Comparison of ENCODE assay signal across 12 cellular contexts in genomic region chr19:1216756-1217155, GRCh38. TPM values are rescaled to one million over a fixed set of nuclear protein-coding genes. Genes with fewer than 3 reads are reported as not detected.
DNase-seq lines count a peak whose midpoint lies in the region; ATAC-seq and TF ChIP-seq lines count a peak whose summit lies in the region.
"Had no signal": no experiment of that assay in that cellular context is flagged by ENCODE, and none has a peak within 500 bp of the region (broad histone marks: within the 10 kb centered on the region; RNA-seq: fewer than 3 reads in every experiment).

No MANE protein-coding gene starts in this region.

- no peaks in the 10 kb centered on the region for H3K9me2 ChIP-seq in PC-3 (replicated peaks; ENCODE audit: low read length)

- 0 out of 2 replicates have a peak, but pooled peaks cover 2% of the 10 kb centered on the region for H4K20me1 ChIP-seq in PC-3 (ENCODE audit: low read length)

- H3K36me3 ChIP-seq in A673 (ENCODE audit: insufficient read depth, low read length, poor library complexity, severe bottlenecking) (peaks cover 16% of the 10 kb centered on the region), PC-3 (ENCODE audit: low read depth, low read length) (no peaks in the 10 kb centered on the region), lower lobe of right lung (peaks cover 24% of the 10 kb centered on the region)

- H3K27ac ChIP-seq in A673 (ENCODE audit: low read depth, low read length, poor library complexity, severe bottlenecking) = peak overlapping the region; percentile 5
- peak overlapping the region; percentile 52 for H3K27ac ChIP-seq in PC-3 (ENCODE audit: low read length)
- peak overlapping the region; percentile 83 for H3K27ac ChIP-seq in lower lobe of right lung
- H3K27ac ChIP-seq: KMS-11 had no signal

- peaks cover 15 to 20% (median 20%) of the 10 kb centered on the region in 3 donors for H3K4me1 Mint-ChIP-seq in T-cell

- CTCF ChIA-PET in A673 (lab: Charles Lee) (no interaction called here), PC-3 (lab: Charles Lee) (interaction anchor here (0.5 kb wide), 1 partner anchor 22 kb away, joined by 7 read pairs; no protein-coding TSS in a partner anchor), T-cell (lab: Charles Lee) (interaction anchor here in 1 of 2 donors (0.5 kb wide), 1 partner anchor 12 kb away, joined by 4 read pairs; no protein-coding TSS in a partner anchor)

- no peak for TF ChIP-seq CTCF in A673 (conservative IDR thresholded peaks at IDR 0.05; ENCODE audit: low read depth, low read length)
- TF ChIP-seq CTCF in PC-3 (conservative IDR thresholded peaks at IDR 0.05; ENCODE audit: low read depth, low read length) = no peak
- no peak for TF ChIP-seq CTCF in lower lobe of right lung (IDR thresholded peaks at IDR 0.05)

- ATAC-seq in PC-3 (no peak), lower lobe of right lung (no peak), T-cell (replicated peaks in 1 of 4) (no peak), HG02938 (IDR thresholded peaks at IDR 0.05; ENCODE audit: unreplicated experiment) (no peak)
- ATAC-seq: stimulated activated naive CD8-positive, alpha-beta T cell treated with anti-CD3 and anti-CD28 coated beads, Interleukin-15, Interleukin-2, amounts not matched to agents 100 U/mL and 50 U/mL, for 24 hours had no signal

- H3K4me3 ChIP-seq in A673 (ENCODE audit: low read depth, low read length, poor library complexity, severe bottlenecking) (no peak overlapping the region), PC-3 (ENCODE audit: low read length) (no peak overlapping the region), lower lobe of right lung (no peak overlapping the region)

- DNase-seq in A673 (ENCODE audit: low spot score) (no peak), PC-3 (no peak), lower lobe of right lung (no peak), T-cell (no peak)
- DNase-seq in activated CD4-positive, CD25-positive, alpha-beta regulatory T cell (lab: John Stamatoyannopoulos, UW) = no peak
- DNase-seq: DMS53; NCI-H748 treated with DMSO at 0.1 percent for 48 hours; retina; stimulated activated CD4-positive, alpha-beta T cell treated with anti-CD3 and anti-CD28 coated beads, Interleukin-4, amount 100 ng/mL, for 4 hours; stimulated activated naive CD8-positive, alpha-beta T cell treated with anti-CD3 and anti-CD28 coated beads, Interleukin-15, Interleukin-2, amounts not matched to agents 100 U/mL and 50 U/mL, for 24 hours had no signal

- 0 out of 2 replicates have a peak overlapping the region, but pooled peaks have one; percentile 47 for H3K4me2 ChIP-seq in PC-3 (ENCODE audit: low read length)
- H3K4me2 ChIP-seq: KMS-11 had no signal

- no TSS peak for BruUV-seq in A673 (replicated peaks; lab: Mats Ljungman, UMichigan)
- BruUV-seq in PC-3 (replicated peaks; lab: Mats Ljungman, UMichigan) = no TSS peak

- no peaks in the 10 kb centered on the region for H3F3A ChIP-seq in PC-3 (ENCODE audit: low read length, unreplicated experiment)

- H3K79me2 ChIP-seq in PC-3 (ENCODE audit: low read length) = peaks cover 65% of the 10 kb centered on the region

- no peak overlapping the region for H3K4me3 Mint-ChIP-seq in T-cell

- POLR2A ChIA-PET in A673 (lab: Charles Lee; ENCODE audit: low non-redundant PET) = no interaction called here
- POLR2A ChIA-PET in PC-3 (lab: Charles Lee; ENCODE audit: unreplicated experiment) = no interaction called here
- POLR2A ChIA-PET in T-cell (lab: Charles Lee) = interaction anchor here in 1 of 2 donors (0.7 kb wide), 1 partner anchor 1914 kb away, joined by 6 read pairs; no protein-coding TSS in a partner anchor

- H3K4me1 ChIP-seq in A673 (ENCODE audit: insufficient read depth, low read length, poor library complexity, severe bottlenecking) (peaks cover 32% of the 10 kb centered on the region), PC-3 (ENCODE audit: insufficient read depth, low read length) (peaks cover 25% of the 10 kb centered on the region), lower lobe of right lung (peaks cover 53% of the 10 kb centered on the region)

- H3K9me3 ChIP-seq in A673 (ENCODE audit: low read depth, low read length, poor library complexity, severe bottlenecking) (no peaks in the 10 kb centered on the region), PC-3 (ENCODE audit: low read length) (no peaks in the 10 kb centered on the region), lower lobe of right lung (no peaks in the 10 kb centered on the region)

- H3K27ac Mint-ChIP-seq in T-cell = no peak overlapping the region

- H2AFZ ChIP-seq in PC-3 (ENCODE audit: low read length) = no peak overlapping the region

- intact Hi-C loops in A673 (cut with micrococcal nuclease; ENCODE audit: unreplicated experiment) = loop anchor here (10.0 kb wide), 1 partner anchor 192 kb away; the partner anchor contains the start of genes CNN2, RNU6-2 and TMEM259
- intact Hi-C loops in PC-3 (cut with micrococcal nuclease) = no loop called here
- intact Hi-C loops in lower lobe of right lung (cut with DNase I) = no loop called here

- H3K9ac ChIP-seq in PC-3 (ENCODE audit: low read length) = no peak overlapping the region; the same call in 1 of the 2 replicates
- H3K9ac ChIP-seq: KMS-11 had no signal

- H3K9me3 Mint-ChIP-seq in T-cell = no peaks in the 10 kb centered on the region

- H3K27me3 ChIP-seq in A673 (replicated peaks; ENCODE audit: insufficient read depth, low read depth, low read length, poor library complexity) = no peaks in the 10 kb centered on the region
- no peaks in the 10 kb centered on the region for H3K27me3 ChIP-seq in PC-3 (ENCODE audit: low read length)
- H3K27me3 ChIP-seq in lower lobe of right lung (ENCODE audit: low read depth) = no peaks in the 10 kb centered on the region

- H3K36me3 Mint-ChIP-seq in T-cell = peaks cover 8% of the 10 kb centered on the region

- no peaks in the 10 kb centered on the region for H3K27me3 Mint-ChIP-seq in T-cell

RNA-seq across cellular contexts. Expression of gene STK11, which starts 11.2 kb away (rescaled TPM):
- total RNA-seq in A673 (2021) (64.9 and 73.2 TPM in 2 replicates), PC-3 (2014; rRNA removed) (82.4 and 93.0 TPM in 2 replicates), lower lobe of right lung (50.5 TPM), T-cell (100 to 1,000 TPM in 2 of 5 donors, 10 to 100 TPM in 3; 70.2 to 115 (median 99.5) TPM)

RNA-seq across cellular contexts. Expression of gene CBARP, which starts 21.0 kb away (rescaled TPM):
- total RNA-seq in A673 (2021) (13.3 and 15.0 TPM in 2 replicates), PC-3 (2014; rRNA removed) (3.3 and 6.3 TPM in 2 replicates), lower lobe of right lung (0.41 TPM), T-cell (under 1 TPM in 4 of 5 donors, not detected in 1; 0.08 to 0.36 (median 0.23) TPM)

RNA-seq across cellular contexts. Expression of gene ATP5F1D, which starts 24.8 kb away (rescaled TPM):
- total RNA-seq in A673 (2021) = 237 and 250 TPM in 2 replicates
- total RNA-seq in PC-3 (2014; rRNA removed) = 102 and 187 TPM in 2 replicates
- 116 TPM for total RNA-seq in lower lobe of right lung
- total RNA-seq in T-cell = 100 to 1,000 TPM; 117 to 233 (median 155) TPM

RNA-seq across cellular contexts. Expression of gene MIDN, which starts 31.6 kb away (rescaled TPM):
- total RNA-seq in A673 (2021) (156 and 169 TPM in 2 replicates), PC-3 (2014; rRNA removed) (17.3 and 41.8 TPM in 2 replicates), lower lobe of right lung (76.3 TPM), T-cell (100 to 1,000 TPM in 1 of 5 donors, 10 to 100 TPM in 4; 54.0 to 161 (median 66.9) TPM)

RNA-seq across cellular contexts. Expression of gene SBNO2, which starts 42.7 kb away (rescaled TPM):
- 46.9 and 51.8 TPM in 2 replicates for total RNA-seq in A673 (2021)
- 62.4 and 75.0 TPM in 2 replicates for total RNA-seq in PC-3 (2014; rRNA removed)
- total RNA-seq in lower lobe of right lung = 91.6 TPM
- total RNA-seq in T-cell = 100 to 1,000 TPM in 3 of 5 donors, 10 to 100 TPM in 2; 90.2 to 115 (median 106) TPM

Comparison
In these comparisons a context has a peak if more than half of its experiments do, and no peak if none do; other contexts are left out.
1. H3K27ac ChIP-seq: peak in every context shown above with its lines; median percentile 83 in lower lobe of right lung; 52 in PC-3; 5 in A673.